In the genomic region with DNA sequence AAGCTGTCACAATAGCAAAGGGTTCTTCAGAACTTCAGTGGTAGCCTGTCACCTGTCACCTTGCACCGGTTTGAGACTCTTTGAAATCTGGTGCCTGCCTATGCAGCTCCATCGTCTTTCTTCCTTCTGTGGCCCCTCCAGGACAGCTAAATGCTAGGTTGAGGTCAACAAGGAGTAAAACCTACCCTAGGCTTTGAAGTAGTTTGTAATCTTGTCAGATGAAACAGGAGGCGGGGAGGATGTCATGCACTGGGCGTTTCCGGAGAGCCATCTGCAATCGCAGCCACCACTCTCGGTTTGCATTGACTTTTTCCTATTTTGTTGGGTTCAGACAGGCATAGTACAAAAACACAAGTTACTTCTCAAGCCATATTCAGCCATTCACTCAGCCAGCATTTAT, we compare ENCODE assay signal across 11 cellular contexts.
DNase-seq lines count a peak whose midpoint lies in the region; ATAC-seq and TF ChIP-seq lines count a peak whose summit lies in the region.
"Had no signal": no experiment of that assay in that cellular context is flagged by ENCODE, and none has a peak within 500 bp of the region (broad histone marks: within the 10 kb centered on the region; RNA-seq: fewer than 3 reads in every experiment).

No MANE protein-coding gene starts in this region.

- H3K27me3 Mint-ChIP-seq in GM23338 (ENCODE audit: insufficient read depth, low read depth, poor library complexity) (peaks cover 2% of the 10 kb centered on the region), neural progenitor cell (ENCODE audit: insufficient read depth, low read depth) (peaks cover 8% of the 10 kb centered on the region)

- H3K9ac ChIP-seq in OCI-LY3 (ENCODE audit: low read length): no peak overlapping the region; the same call in 1 of the 2 replicates
- H3K9ac ChIP-seq in neural progenitor cell: no peak overlapping the region

- peak; percentile 28 to 32 for DNase-seq in activated CD4-positive, alpha-beta T cell treated with anti-CD3 and anti-CD28 coated beads, Interleukin-2, amount 50 U/mL, for 48 hours
- DNase-seq in activated CD4-positive, alpha-beta T cell treated with anti-CD3 and anti-CD28 coated beads, Interleukin-2, amount 50 U/mL, for 4 hours: no peak
- no peak for DNase-seq in GM23338 (ENCODE audit: low spot score)
- DNase-seq in neural progenitor cell (ENCODE audit: low spot score): no peak
- DNase-seq in AG20443 (ENCODE audit: low spot score): no peak
- no peak for DNase-seq in DMS79 treated with DMSO at 0.1 percent for 48 hours (lab: John Stamatoyannopoulos, UW)
- no peak for DNase-seq in transverse colon

- H3K4me1 ChIP-seq in GM23338 (ENCODE audit: insufficient read depth) (peaks cover 6% of the 10 kb centered on the region), OCI-LY3 (ENCODE audit: low read length) (peaks cover 66% of the 10 kb centered on the region), neural progenitor cell (peaks cover 13% of the 10 kb centered on the region), transverse colon (peaks cover 0 to 6% (median 2%) of the 10 kb centered on the region in 4 donors)

- no peaks in the 10 kb centered on the region for H3F3A ChIP-seq in GM23338 (replicated peaks; ENCODE audit: low read depth)
- peaks cover 16% of the 10 kb centered on the region for H3F3A ChIP-seq in neural progenitor cell (ENCODE audit: low read depth)

- peak overlapping the region; percentile 36; the same call in 1 of the 2 replicates for H3K27ac Mint-ChIP-seq in GM23338
- peak overlapping the region; percentile 91 for H3K27ac Mint-ChIP-seq in neural progenitor cell
- H3K27ac Mint-ChIP-seq: activated CD4-positive, alpha-beta T cell treated with anti-CD3 and anti-CD28 coated beads, Interleukin-2, amount 10 ng/mL, durations not matched to agents 7 days and 5 days had no signal

- no peaks in the 10 kb centered on the region for H3K9me2 ChIP-seq in GM23338 (ENCODE audit: insufficient read depth)

- ATAC-seq in GM23338: no peak

- TF ChIP-seq EP300 in transverse colon (IDR thresholded peaks at IDR 0.05; ENCODE audit: low read depth): no peak

- H3K79me2 ChIP-seq in GM23338 (replicated peaks; ENCODE audit: insufficient read depth) (no peaks in the 10 kb centered on the region), OCI-LY3 (ENCODE audit: low read length) (no peaks in the 10 kb centered on the region), neural progenitor cell (ENCODE audit: low read depth) (no peaks in the 10 kb centered on the region)

- no peak for TF ChIP-seq POLR2A in transverse colon (IDR thresholded peaks at IDR 0.05)

- no peak overlapping the region for H3K27ac ChIP-seq in GM23338 (ENCODE audit: low read depth)
- no peak overlapping the region for H3K27ac ChIP-seq in OCI-LY3 (ENCODE audit: low read length)
- no peak overlapping the region for H3K27ac ChIP-seq in neural progenitor cell
- H3K27ac ChIP-seq in transverse colon: no peak overlapping the region
- H3K27ac ChIP-seq: thoracic aorta had no signal

- H3K4me2 ChIP-seq in GM23338: no peak overlapping the region
- H3K4me2 ChIP-seq in OCI-LY3 (ENCODE audit: low read length): peak overlapping the region; percentile 63
- no peak overlapping the region for H3K4me2 ChIP-seq in neural progenitor cell

- H4K20me1 ChIP-seq in GM23338 (replicated peaks; ENCODE audit: insufficient read depth) (no peaks in the 10 kb centered on the region), OCI-LY3 (ENCODE audit: insufficient read depth, low read length) (no peaks in the 10 kb centered on the region), neural progenitor cell (ENCODE audit: low read depth) (no peaks in the 10 kb centered on the region)

- H3K4me1 Mint-ChIP-seq in GM23338 (peaks cover 13% of the 10 kb centered on the region), neural progenitor cell (peaks cover 22% of the 10 kb centered on the region)

- H3K9me3 ChIP-seq in OCI-LY3 (ENCODE audit: insufficient read depth, low read length) (no peaks in the 10 kb centered on the region), neural progenitor cell (ENCODE audit: low read depth) (no peaks in the 10 kb centered on the region), transverse colon (no peaks in the 10 kb centered on the region)
- H3K9me3 ChIP-seq: gastrocnemius medialis, thoracic aorta had no signal

- H3K36me3 Mint-ChIP-seq in GM23338 (ENCODE audit: low read depth) (peaks cover 27% of the 10 kb centered on the region), neural progenitor cell (peaks cover 7% of the 10 kb centered on the region)

- 76% methylated on average over 7 of the region's 7 CpGs; no CpG with 5 or more reads in 1 of the 2 donors for WGBS in transverse colon (ENCODE audit: low coverage in 1 of 2), 2 donors

- no peak overlapping the region for H3K4me3 Mint-ChIP-seq in GM23338
- H3K4me3 Mint-ChIP-seq in neural progenitor cell: no peak overlapping the region
- H3K4me3 Mint-ChIP-seq: activated CD4-positive, alpha-beta T cell treated with anti-CD3 and anti-CD28 coated beads, Interleukin-2, amount 10 ng/mL, durations not matched to agents 7 days and 5 days had no signal

- TF ChIP-seq CTCF in GM23338 (conservative IDR thresholded peaks at IDR 0.05; ENCODE audit: low read depth in 2 of 2) (no peak), OCI-LY3 (IDR thresholded peaks at IDR 0.05; ENCODE audit: low read depth, low read length) (no peak), neural progenitor cell (IDR thresholded peaks at IDR 0.05) (no peak), transverse colon (IDR thresholded peaks at IDR 0.05) (no peak)

- peaks cover 30% of the 10 kb centered on the region for H3K9me3 Mint-ChIP-seq in GM23338
- H3K9me3 Mint-ChIP-seq in neural progenitor cell: peaks cover 31% of the 10 kb centered on the region

- H3K36me3 ChIP-seq in GM23338 (ENCODE audit: insufficient read depth): peaks cover 6% of the 10 kb centered on the region; the same call in 1 of the 2 replicates
- H3K36me3 ChIP-seq in OCI-LY3 (replicated peaks; ENCODE audit: low read depth, low read length): no peaks in the 10 kb centered on the region
- no peaks in the 10 kb centered on the region for H3K36me3 ChIP-seq in neural progenitor cell
- no peaks in the 10 kb centered on the region for H3K36me3 ChIP-seq in transverse colon
- H3K36me3 ChIP-seq: gastrocnemius medialis, thoracic aorta had no signal

- H2AFZ ChIP-seq in GM23338: peak overlapping the region; percentile 11; the same call in 1 of the 2 replicates
- no peak overlapping the region for H2AFZ ChIP-seq in OCI-LY3 (ENCODE audit: low read depth, low read length)
- peak overlapping the region; percentile 70 for H2AFZ ChIP-seq in neural progenitor cell (replicated peaks)

- in situ Hi-C loops in transverse colon (cut with MboI; ENCODE audit: low pct_ligation_motif_present in 1 of 4, low pct_unique_long_range_greater_than_20kb in 1 of 4, low sequenced_read_pairs in 3 of 4): loop anchor here in 2 of 4 donors (10.0 to 25.0 kb wide), 2 partner anchors 849 to 1142 kb away; partner anchors contain the start of gene TRIB2 (in 1 of the 2)

- no peak overlapping the region for H3K4me3 ChIP-seq in GM23338
- H3K4me3 ChIP-seq in OCI-LY3 (ENCODE audit: low read length): peak overlapping the region; percentile 52
- no peak overlapping the region for H3K4me3 ChIP-seq in neural progenitor cell
- no peak overlapping the region for H3K4me3 ChIP-seq in transverse colon

- intact Hi-C loops in transverse colon (cut with DNase I; ENCODE audit: low total_unique reads): no loop called here

- no peaks in the 10 kb centered on the region for H3K27me3 ChIP-seq in GM23338 (ENCODE audit: insufficient read depth)
- peaks cover 43% of the 10 kb centered on the region for H3K27me3 ChIP-seq in OCI-LY3 (ENCODE audit: low read depth, low read length)
- no peaks in the 10 kb centered on the region for H3K27me3 ChIP-seq in neural progenitor cell
- no peaks in the 10 kb centered on the region for H3K27me3 ChIP-seq in transverse colon
- H3K27me3 ChIP-seq: gastrocnemius medialis had no signal

TF ChIP-seq in GM23338, 12 proteins besides CTCF, POLR2A, EP300 and RAD21 (continues in another document):
- TF ChIP-seq STAT1 (IDR thresholded peaks at IDR 0.05; ENCODE audit: unreplicated experiment): no peak
- no peak for TF ChIP-seq CREB1 (CRISPR knock-in tag; IDR thresholded peaks at IDR 0.05; ENCODE audit: low read depth)
- TF ChIP-seq JUNB (IDR thresholded peaks at IDR 0.05; ENCODE audit: unreplicated experiment): no peak

Comparison
In these comparisons a context has a peak if more than half of its experiments do, and no peak if none do; other contexts are left out.
1. DNase-seq: peak in activated CD4-positive, alpha-beta T cell treated with anti-CD3 and anti-CD28 coated beads, Interleukin-2, amount 50 U/mL, for 48 hours (2 of 2); none in activated CD4-positive, alpha-beta T cell treated with anti-CD3 and anti-CD28 coated beads, Interleukin-2, amount 50 U/mL, for 4 hours (0 of 2), GM23338 (single experiment), neural progenitor cell (single experiment), AG20443 (single experiment), DMS79 treated with DMSO at 0.1 percent for 48 hours (single experiment) and transverse colon (single experiment).